In genomic region chr2:238566001-238566645, GRCh38 we compare ENCODE assay signal across 24 cellular contexts.
"Had no signal": no experiment of that assay in that cellular context is flagged by ENCODE, and none has a peak within 500 bp of the region (broad histone marks: within the 10 kb centered on the region; RNA-seq: fewer than 3 reads in every experiment).

No MANE protein-coding gene starts in this region.

- ATAC-seq: left lung; right lobe of liver; stimulated activated naive B cell treated with anti-CD40 and anti-IgM and Interleukin-4, amounts not matched to agents 10 μg/mL and 1 μg/mL and 100 μg/mL, for 72 hours; stimulated activated naive CD8-positive, alpha-beta T cell treated with anti-CD3 and anti-CD28 coated beads, Interleukin-15, Interleukin-2, amounts not matched to agents 100 U/mL and 50 U/mL, for 24 hours had no signal

- H3K36me3 ChIP-seq: left lung, neutrophil, right atrium auricular region, right lobe of liver, stomach, thyroid gland, transverse colon, uterus had no signal

- H3K4me3 ChIP-seq: left lung, lung, right atrium auricular region, right lobe of liver, smooth muscle cell, stomach, testis, thyroid gland, transverse colon, uterus had no signal

- H3K4me1 ChIP-seq: parathyroid adenoma, right atrium auricular region, right lobe of liver, stomach, testis, uterus had no signal

- H3K27ac ChIP-seq: left lung, neutrophil, parathyroid adenoma, right atrium auricular region, right lobe of liver, stomach, testis, thyroid gland, transverse colon, uterus had no signal

- H3K9ac ChIP-seq: parathyroid adenoma had no signal

- FAIRE-seq: keratinocyte had no signal

- DNase-seq: hippocampal formation; left colon; mesendoderm; naive B cell; occipital lobe; right lobe of liver; stimulated activated CD4-positive, alpha-beta T cell treated with anti-CD3 and anti-CD28 coated beads, Interleukin-12 subunit alpha, Interleukin-12 subunit beta, amount 100 ng/mL, for 4 hours; stimulated activated CD4-positive, alpha-beta T cell treated with anti-CD3 and anti-CD28 coated beads, Interleukin-15, amount 100 ng/mL, for 24 hours; stimulated activated CD4-positive, alpha-beta T cell treated with anti-CD3 and anti-CD28 coated beads, Interleukin-2, amount 100 ng/mL, for 24 hours; stimulated activated CD4-positive, alpha-beta T cell treated with anti-CD3 and anti-CD28 coated beads, Interleukin-4, amount 100 ng/mL, for 1 hour; stimulated activated naive B cell treated with anti-CD40 and anti-IgM and Interleukin-4, amounts not matched to agents 10 μg/mL and 1 μg/mL and 100 μg/mL, for 72 hours; stimulated activated naive CD8-positive, alpha-beta T cell treated with anti-CD3 and anti-CD28 coated beads, Interleukin-15, Interleukin-2, amounts not matched to agents 100 U/mL and 50 U/mL, for 24 hours; stomach; testis; thyroid gland; transverse colon; uterus had no signal

- H3K9me3 ChIP-seq: left lung, neutrophil, right atrium auricular region, right lobe of liver, stomach, testis, thyroid gland, transverse colon, uterus had no signal

- H3K27me3 ChIP-seq: left lung, neutrophil, right atrium auricular region, right lobe of liver, testis, thyroid gland, transverse colon, uterus had no signal
